ENCODE assay signal across 8 cellular contexts in the genomic region with DNA sequence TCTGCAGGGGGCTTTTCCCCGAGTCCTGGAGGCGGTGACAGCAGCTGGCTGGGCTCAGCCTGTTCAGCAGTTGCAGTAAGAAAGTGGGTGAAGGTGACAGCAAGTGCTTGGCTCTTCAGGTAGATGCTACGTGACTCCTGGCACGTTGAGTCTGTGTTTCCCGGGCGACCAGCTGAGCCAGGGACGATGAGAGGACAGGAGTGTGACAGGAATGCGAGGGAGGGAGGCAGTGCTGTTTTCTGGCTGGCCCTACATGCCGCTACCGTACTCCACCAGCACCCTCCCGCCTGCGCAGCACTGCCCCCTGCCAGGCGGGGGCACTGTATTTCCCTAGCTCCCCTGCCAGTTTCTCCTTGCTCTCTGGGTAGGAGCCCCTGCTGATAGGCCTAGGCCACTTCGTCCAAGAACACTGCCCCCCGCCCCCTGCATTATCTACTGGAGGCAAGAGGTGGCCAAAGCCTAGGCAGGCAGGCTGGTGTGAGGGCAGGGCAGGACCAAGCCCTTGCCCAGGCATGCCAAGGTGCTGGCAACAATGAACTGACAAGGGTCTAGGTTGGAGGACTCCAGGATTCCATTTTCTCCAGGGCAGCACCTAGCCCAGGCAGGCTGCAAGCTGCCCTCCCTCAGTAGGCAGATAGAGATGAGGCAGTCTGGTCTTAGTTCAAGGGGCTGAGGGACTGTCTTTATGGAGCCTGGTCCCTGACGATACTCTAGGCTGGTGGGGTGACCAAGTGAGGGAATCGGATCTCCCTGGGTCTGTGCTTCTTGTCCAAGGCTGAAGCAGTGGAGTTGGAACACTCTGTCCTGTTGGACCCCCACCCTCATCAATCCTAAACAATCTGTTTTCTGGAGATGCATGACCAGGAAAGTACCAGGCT. TPM values are rescaled to one million over a fixed set of nuclear protein-coding genes. Genes with fewer than 3 reads are reported as not detected.
A peak's percentile ranks its signal among the peaks of the same experiment; 100 is the strongest.
DNase-seq lines count a peak whose midpoint lies in the region; ATAC-seq and TF ChIP-seq lines count a peak whose summit lies in the region.

No MANE protein-coding gene starts in this region.

- no peaks in the 10 kb centered on the region for H3K9me2 ChIP-seq in MM.1S (replicated peaks; ENCODE audit: insufficient read depth, low read length)

- intact Hi-C loops in ascending aorta (cut with DNase I) = loop anchor here (2.0 kb wide), 2 partner anchors 38 to 100 kb away; no protein-coding TSS in a partner anchor

- H3K9ac ChIP-seq in MM.1S (ENCODE audit: low read length) = no peak overlapping the region

- DNase-seq in AG08396 (ENCODE audit: low spot score) = peak; percentile 62
- no peak for DNase-seq in MM.1S
- DNase-seq in SJSA1 (ENCODE audit: low read depth in 1 of 2, low spot score in 2 of 2) = peak; percentile 53 to 61
- peak in 1 of 2 donors; percentile 74 for DNase-seq in ascending aorta (ENCODE audit: low spot score in 2 of 2)
- DNase-seq in hippocampal formation (lab: John Stamatoyannopoulos, UW) = peak; percentile 26 to 44
- peak; percentile 18 for DNase-seq in skeletal muscle cell (ENCODE audit: low read depth)

- H3K4me3 ChIP-seq in MM.1S (ENCODE audit: low read length) = no peak overlapping the region
- H3K4me3 ChIP-seq in SJSA1 = no peak overlapping the region
- H3K4me3 ChIP-seq in ascending aorta = peak overlapping the region in 1 of 2 donors; percentile 35
- no peak overlapping the region for H3K4me3 ChIP-seq in skeletal muscle cell (ENCODE audit: low read depth, low read length)

- H4K20me1 ChIP-seq in MM.1S (ENCODE audit: insufficient read depth, low read length) = no peaks in the 10 kb centered on the region

- H3F3A ChIP-seq in MM.1S (ENCODE audit: insufficient read depth, low read length) = peaks cover 9% of the 10 kb centered on the region; the same call in 1 of the 2 replicates

- TF ChIP-seq CTCF in MM.1S (IDR thresholded peaks at IDR 0.05; ENCODE audit: low read length) (peak; percentile 36), ascending aorta (IDR thresholded peaks at IDR 0.05) (peak; percentile 30 to 56 (median 32))

- no peak overlapping the region for H3K4me2 ChIP-seq in MM.1S (ENCODE audit: low read depth, low read length)

- peak; percentile 52 for ATAC-seq in GM19395 (IDR thresholded peaks at IDR 0.05; ENCODE audit: unreplicated experiment)
- ATAC-seq in HG03097 (IDR thresholded peaks at IDR 0.05; ENCODE audit: low FRiP score, unreplicated experiment) = no peak

- H3K27me3 ChIP-seq in MM.1S (replicated peaks; ENCODE audit: insufficient read depth, low read length) (no peaks in the 10 kb centered on the region), SJSA1 (replicated peaks) (no peaks in the 10 kb centered on the region), ascending aorta (no peaks in the 10 kb centered on the region)

- no peak overlapping the region for H3K27ac ChIP-seq in MM.1S (ENCODE audit: low read length)
- no peak overlapping the region for H3K27ac ChIP-seq in SJSA1
- peak overlapping the region; percentile 62 to 79 for H3K27ac ChIP-seq in ascending aorta

- H3K9me3 ChIP-seq in MM.1S (replicated peaks; ENCODE audit: insufficient read depth, low read length) (no peaks in the 10 kb centered on the region), SJSA1 (replicated peaks) (no peaks in the 10 kb centered on the region), ascending aorta (no peaks in the 10 kb centered on the region)

- no peaks in the 10 kb centered on the region for H3K79me2 ChIP-seq in MM.1S (ENCODE audit: low read length)

- H2AFZ ChIP-seq in MM.1S (ENCODE audit: low read length) = no peak overlapping the region

- H3K4me1 ChIP-seq in MM.1S (ENCODE audit: low read length) = peaks cover 49% of the 10 kb centered on the region
- peaks cover 7% of the 10 kb centered on the region for H3K4me1 ChIP-seq in SJSA1 (replicated peaks)
- peaks cover 25 to 30% of the 10 kb centered on the region in 2 donors for H3K4me1 ChIP-seq in ascending aorta

- no peaks in the 10 kb centered on the region for H3K36me3 ChIP-seq in MM.1S (replicated peaks; ENCODE audit: insufficient read depth, low read length)
- peaks cover 25% of the 10 kb centered on the region for H3K36me3 ChIP-seq in SJSA1
- peaks cover 14 to 26% of the 10 kb centered on the region in 2 donors for H3K36me3 ChIP-seq in ascending aorta

RNA-seq across cellular contexts. Expression of a gene that starts 19.2 kb away (rescaled TPM):
- total RNA-seq in SJSA1 (2014; rRNA removed; shearing (Covaris generic)) = 47.9 and 57.6 TPM in 2 replicates
- 29.8 TPM for total RNA-seq in ascending aorta

RNA-seq across cellular contexts. Expression of a gene that starts 23.6 kb away (rescaled TPM):
- not detected in 2 replicates for total RNA-seq in SJSA1 (2014; rRNA removed; shearing (Covaris generic))
- not detected for total RNA-seq in ascending aorta

RNA-seq across cellular contexts. Expression of a gene that starts 32.8 kb away (rescaled TPM):
- 17.9 and 59.4 TPM in 2 replicates for total RNA-seq in SJSA1 (2014; rRNA removed; shearing (Covaris generic))
- 15.0 TPM for total RNA-seq in ascending aorta

RNA-seq across cellular contexts. Expression of a gene that starts 39.3 kb away (rescaled TPM):
- total RNA-seq in SJSA1 (2014; rRNA removed; shearing (Covaris generic)) = 57.3 and 59.8 TPM in 2 replicates
- total RNA-seq in ascending aorta = 30.7 TPM

Comparison
In these comparisons a context has a peak if more than half of its experiments do, and no peak if none do; other contexts are left out.
1. H3K27ac ChIP-seq: peak in ascending aorta (2 of 2); none in MM.1S (single experiment) and SJSA1 (single experiment).